Comparison of ENCODE assay signal across 13 cellular contexts in the genomic region with DNA sequence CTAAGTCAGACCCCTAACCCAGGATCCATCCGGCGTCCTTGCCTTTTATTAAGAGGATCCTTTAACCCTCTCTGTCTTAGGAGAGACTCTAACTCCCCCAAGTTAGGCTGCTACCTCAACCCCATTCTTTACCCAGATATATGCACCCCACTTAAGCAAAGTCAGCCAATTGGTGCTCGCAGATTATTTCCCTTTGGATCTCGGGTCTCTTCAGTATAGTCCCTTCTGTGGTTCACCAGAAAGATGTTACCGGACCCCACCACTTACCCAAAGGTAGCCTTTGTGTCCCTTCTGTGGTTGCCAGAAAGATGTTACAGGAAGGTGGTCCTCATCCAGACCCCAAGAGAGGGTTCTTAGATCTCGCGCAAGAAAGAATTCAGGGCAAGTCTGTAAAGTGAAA.
DNase-seq lines count a peak whose midpoint lies in the region; ATAC-seq, FAIRE-seq and TF ChIP-seq lines count a peak whose summit lies in the region.
"Had no signal": no experiment of that assay in that cellular context is flagged by ENCODE, and none has a peak within 500 bp of the region (broad histone marks: within the 10 kb centered on the region; RNA-seq: fewer than 3 reads in every experiment).

No MANE protein-coding gene starts in this region.

- H3K27me3 ChIP-seq in BE2C (no peaks in the 10 kb centered on the region), IMR-90 (ENCODE audit: control insufficient read depth, insufficient read depth, low read length) (no peaks in the 10 kb centered on the region), HepG2 (ENCODE audit: control insufficient read depth in 1 of 2, insufficient read depth in 2 of 2, low read length in 2 of 2) (0 out of 5 replicates have a peak, but pooled peaks cover 0 to 1% of the 10 kb centered on the region in 2 experiments)

- H2BK5ac ChIP-seq in IMR-90 (ENCODE audit: low read depth, low read length, poor library complexity, severe bottlenecking), result no peak overlapping the region

- H3K18ac ChIP-seq in IMR-90 (ENCODE audit: low read depth, low read length), result no peak overlapping the region

- TF ChIP-seq POLR2A in IMR-90 (IDR thresholded peaks at IDR 0.05; ENCODE audit: low read depth, low read length), result no peak
- TF ChIP-seq POLR2A in HepG2 (IDR thresholded peaks at IDR 0.05; ENCODE audit: insufficient read depth in 1 of 2, low read depth in 2 of 2, low read length in 2 of 2), result no peak

- DNase-seq in BE2C (no peak), IMR-90 (no peak), OCI-LY7 (ENCODE audit: low spot score) (no peak), HepG2 (ENCODE audit: low spot score) (no peak), NCI-H82 (lab: John Stamatoyannopoulos, UW) (no peak), HK-2 (ENCODE audit: unreplicated experiment) (no peak)
- DNase-seq: NCI-H2171 treated with DMSO at 0.1 percent for 48 hours, SW 1271 had no signal

- no peak overlapping the region for H2BK120ac ChIP-seq in IMR-90 (ENCODE audit: low read depth, low read length)

- H3K9me3 ChIP-seq in BE2C (no peaks in the 10 kb centered on the region), IMR-90 (ENCODE audit: control insufficient read depth, insufficient read depth, low read length) (no peaks in the 10 kb centered on the region), OCI-LY7 (ENCODE audit: low read length) (no peaks in the 10 kb centered on the region), HepG2 (ENCODE audit: low read length) (no peaks in the 10 kb centered on the region)
- H3K9me3 ChIP-seq: Caco-2 had no signal

- H3K36me3 ChIP-seq in BE2C (no peaks in the 10 kb centered on the region), IMR-90 (ENCODE audit: control insufficient read depth, insufficient read depth, low read length) (no peaks in the 10 kb centered on the region), OCI-LY7 (ENCODE audit: insufficient read depth, low read length) (no peaks in the 10 kb centered on the region), HepG2 (replicated peaks in 1 of 2; ENCODE audit: control insufficient read depth in 1 of 2, insufficient read depth in 2 of 2, low read length in 2 of 2) (no peaks in the 10 kb centered on the region)

- H3K4me3 ChIP-seq in BE2C (ENCODE audit: low read depth, low read length), result peak overlapping the region; percentile 43
- H3K4me3 ChIP-seq in IMR-90 (ENCODE audit: insufficient read depth, low read depth, low read length), result 0 out of 2 replicates have a peak overlapping the region, but pooled peaks have one; percentile 18
- no peak overlapping the region for H3K4me3 ChIP-seq in OCI-LY7 (ENCODE audit: low read depth, low read length, poor library complexity, severe bottlenecking)
- peak overlapping the region in 2 of 3 experiments; percentile 16 to 41; a peak in 2 of 6 replicates for H3K4me3 ChIP-seq in HepG2 (replicated peaks in 1 of 3; ENCODE audit: insufficient read depth in 1 of 3, low read depth in 2 of 3, low read length in 3 of 3)

- CTCF ChIA-PET in IMR-90 (lab: Yijun Ruan, JAX), result no interaction called here
- CTCF ChIA-PET in OCI-LY7 (lab: Charles Lee; ENCODE audit: unreplicated experiment), result no interaction called here
- CTCF ChIA-PET in HepG2 (lab: Yijun Ruan, JAX; ENCODE audit: low intra/inter-chr PET ratio, low total read pairs), result interaction anchor here (1.3 kb wide), 1 partner anchor 1672 kb away, joined by 5 read pairs; no protein-coding TSS in a partner anchor

- TF ChIP-seq EP300 in HepG2 (IDR thresholded peaks at IDR 0.05; ENCODE audit: low read depth in 2 of 2, low read length in 2 of 2), result no peak
- no peak for TF ChIP-seq EP300 in HepG2 (CRISPR knock-in tag; IDR thresholded peaks at IDR 0.05; ENCODE audit: borderline replicate concordance)

- H2BK15ac ChIP-seq in IMR-90 (ENCODE audit: low read depth, low read length), result no peak overlapping the region

- H2AFZ ChIP-seq in IMR-90 (replicated peaks; ENCODE audit: low read length, poor library complexity) (no peak overlapping the region), OCI-LY7 (ENCODE audit: low read length) (peak overlapping the region; percentile 78), HepG2 (ENCODE audit: low read length) (peak overlapping the region; percentile 88)

- H3K56ac ChIP-seq in IMR-90 (ENCODE audit: extremely low read depth, insufficient read depth, low read length), result no peak overlapping the region

- no peak overlapping the region for H2AK9ac ChIP-seq in IMR-90 (replicated peaks; ENCODE audit: low read depth, low read length, poor library complexity)

- BruUV-seq in IMR-90 (replicated peaks; lab: Mats Ljungman, UMichigan) (no TSS peak), OCI-LY7 (replicated peaks; lab: Mats Ljungman, UMichigan) (no TSS peak), HepG2 (replicated peaks; lab: Mats Ljungman, UMichigan) (no TSS peak)

- no peak overlapping the region; a peak in 1 of 4 replicates for H4K8ac ChIP-seq in IMR-90 (ENCODE audit: low read depth in 2 of 2, low read length in 2 of 2)

- H4K20me1 ChIP-seq in IMR-90 (ENCODE audit: insufficient read depth, low read length) (no peaks in the 10 kb centered on the region), OCI-LY7 (ENCODE audit: insufficient read depth, low read length) (no peaks in the 10 kb centered on the region), HepG2 (ENCODE audit: insufficient read depth, low read length) (no peaks in the 10 kb centered on the region)

- no peak overlapping the region for H3K14ac ChIP-seq in IMR-90 (replicated peaks; ENCODE audit: low read depth, low read length)

- no peaks in the 10 kb centered on the region for H3K79me2 ChIP-seq in OCI-LY7 (ENCODE audit: insufficient read depth, low read depth, low read length)
- no peaks in the 10 kb centered on the region for H3K79me2 ChIP-seq in HepG2 (ENCODE audit: insufficient read depth, low read length)

- H3K9ac ChIP-seq in IMR-90 (ENCODE audit: low read depth, low read length) (no peak overlapping the region), HepG2 (ENCODE audit: insufficient read depth, low read depth, low read length) (no peak overlapping the region)

- H3K4me1 ChIP-seq in BE2C (no peaks in the 10 kb centered on the region), IMR-90 (ENCODE audit: control insufficient read depth, insufficient read depth, low read length) (no peaks in the 10 kb centered on the region), OCI-LY7 (ENCODE audit: insufficient read depth, low read length, poor library complexity, severe bottlenecking) (no peaks in the 10 kb centered on the region), HepG2 (ENCODE audit: insufficient read depth, low read length) (no peaks in the 10 kb centered on the region)
- H3K4me1 ChIP-seq: Caco-2 had no signal

- H2BK20ac ChIP-seq in IMR-90 (ENCODE audit: low read depth, low read length), result no peak overlapping the region

- H4K91ac ChIP-seq in IMR-90 (ENCODE audit: insufficient read depth, low read depth, low read length), result no peak overlapping the region

- no peaks in the 10 kb centered on the region for H3K9me1 ChIP-seq in IMR-90 (ENCODE audit: insufficient read depth, low read length)

- intact Hi-C loops in IMR-90 (cut with micrococcal nuclease) (loop anchor here (2.0 kb wide), 1 partner anchor 1774 kb away; no protein-coding TSS in a partner anchor), OCI-LY7 (cut with micrococcal nuclease; ENCODE audit: unreplicated experiment) (no loop called here), HepG2 (cut with micrococcal nuclease; ENCODE audit: unreplicated experiment) (loop anchor here (1.0 to 5.0 kb wide), 3 partner anchors 78 to 979 kb away; no protein-coding TSS in a partner anchor)

- no peak for ATAC-seq in IMR-90 (ENCODE audit: low read depth)
- ATAC-seq in HepG2, result peak; percentile 41
- no peak for ATAC-seq in HG03565 (IDR thresholded peaks at IDR 0.05; ENCODE audit: unreplicated experiment)
- ATAC-seq in GM18511 (IDR thresholded peaks at IDR 0.05; ENCODE audit: unreplicated experiment), result no peak

- H3K23ac ChIP-seq in IMR-90 (ENCODE audit: low read depth, low read length), result no peak overlapping the region

- no peak for FAIRE-seq in HepG2 (lab: Jason Lieb, UNC)
- FAIRE-seq: A204.1 had no signal

- in situ Hi-C loops in IMR-90 (cut with MboI; ENCODE audit: low sequenced_read_pairs) (no loop called here), HepG2 (cut with HindIII; ENCODE audit: extremely low pct_ligation_motif_present, low pct_unique_long_range_greater_than_20kb) (no loop called here)

- H3K9me2 ChIP-seq in OCI-LY7 (ENCODE audit: insufficient read depth, low read length), result no peaks in the 10 kb centered on the region

- WGBS in IMR-90 (ENCODE audit: extremely low coverage in 2 of 2, insufficient read length in 1 of 2), 2 experiments, result 60% methylated on average over 1 of the region's 7 CpGs; no CpG with 5 or more reads in 1 of the 2 experiments
- 88% methylated on average over 7 of the region's 7 CpGs for WGBS in HepG2 (ENCODE audit: low lambda C conversion rate)

- TF ChIP-seq RAD21 in IMR-90 (IDR thresholded peaks at IDR 0.05; ENCODE audit: low read length), result no peak
- no peak for TF ChIP-seq RAD21 in HepG2 (CRISPR knock-in tag; IDR thresholded peaks at IDR 0.05)

- H3K4ac ChIP-seq in IMR-90 (ENCODE audit: low read depth, low read length), result no peak overlapping the region

- no peak overlapping the region for H2AK5ac ChIP-seq in IMR-90 (ENCODE audit: low read depth, low read length)

- POLR2A ChIA-PET in IMR-90 (lab: Charles Lee; ENCODE audit: unreplicated experiment), result no interaction called here
- POLR2A ChIA-PET in OCI-LY7 (lab: Charles Lee), result interaction anchor here (0.6 kb wide), 1 partner anchor 33 kb away, joined by 7 read pairs; no protein-coding TSS in a partner anchor
- POLR2A ChIA-PET in HepG2 (lab: Yijun Ruan, JAX), result no interaction called here

- no peak for TF ChIP-seq CTCF in BE2C (IDR thresholded peaks at IDR 0.05; ENCODE audit: low read depth, low read length)
- no peak for TF ChIP-seq CTCF in IMR-90 (conservative IDR thresholded peaks at IDR 0.05; ENCODE audit: low read depth, low read length)
- TF ChIP-seq CTCF in OCI-LY7 (conservative IDR thresholded peaks at IDR 0.05; ENCODE audit: low read length), result no peak
- no peak for TF ChIP-seq CTCF in HepG2 (CRISPR knock-in tag; IDR thresholded peaks at IDR 0.05)

- dilution Hi-C loops in IMR-90 (cut with HindIII; ENCODE audit: low sequenced_read_pairs, unreplicated experiment), result no loop called here

- H4K5ac ChIP-seq in IMR-90 (ENCODE audit: low read depth, low read length), result no peak overlapping the region

- no peak overlapping the region for H3K4me2 ChIP-seq in IMR-90 (ENCODE audit: low read depth, low read length)
- H3K4me2 ChIP-seq in OCI-LY7 (ENCODE audit: low read length), result 0 out of 2 replicates have a peak overlapping the region, but pooled peaks have one; percentile 26
- H3K4me2 ChIP-seq in HepG2 (ENCODE audit: low read depth, low read length), result peak overlapping the region; percentile 49

- H3K79me1 ChIP-seq in IMR-90 (ENCODE audit: low read depth in 1 of 2, low read length in 2 of 2), result no peaks in the 10 kb centered on the region

- no peak overlapping the region for H3K27ac ChIP-seq in IMR-90 (ENCODE audit: insufficient read depth, low read length)
- H3K27ac ChIP-seq in OCI-LY7 (ENCODE audit: low read depth, low read length, poor library complexity, severe bottlenecking), result no peak overlapping the region
- H3K27ac ChIP-seq in HepG2 (ENCODE audit: extremely low read length, insufficient read depth, low read length), result no peak overlapping the region
- H3K27ac ChIP-seq: RWPE1 had no signal

TF ChIP-seq in IMR-90, 13 proteins besides CTCF, POLR2A, EP300 and RAD21 (continues in another document):
- TF ChIP-seq RCOR1 (IDR thresholded peaks at IDR 0.05; ENCODE audit: insufficient replicate concordance, low read length), result no peak

TF ChIP-seq in HepG2, 621 proteins besides CTCF, POLR2A, EP300 and RAD21 (continues in another document):
- TF ChIP-seq ZFP36L1 (CRISPR knock-in tag; IDR thresholded peaks at IDR 0.05), result no peak
